21 cellular contexts compared by ENCODE assay signal in genomic region chr1:170513138-170513537, GRCh38.
"Had no signal": no experiment of that assay in that cellular context is flagged by ENCODE, and none has a peak within 500 bp of the region (broad histone marks: within the 10 kb centered on the region; RNA-seq: fewer than 3 reads in every experiment).

No MANE protein-coding gene starts in this region.

- H3K4me3 Mint-ChIP-seq: activated CD4-positive, alpha-beta memory T cell treated with anti-CD3 and anti-CD28 coated beads for 36 hours; activated CD4-positive, alpha-beta T cell treated with anti-CD3 and anti-CD28 coated beads for 36 hours; activated CD8-positive, alpha-beta memory T cell treated with anti-CD3 and anti-CD28 coated beads, Interleukin-2, amount 10 ng/mL, durations not matched to agents 7 days and 5 days; neural crest cell; stimulated activated naive CD8-positive, alpha-beta T cell treated with anti-CD3 and anti-CD28 coated beads, Interleukin-15, amount 100 ng/mL, for 72 hours had no signal

- ATAC-seq: activated CD4-positive, alpha-beta T cell treated with anti-CD3 and anti-CD28 coated beads for 36 hours; activated CD8-positive, alpha-beta memory T cell treated with anti-CD3 and anti-CD28 coated beads, Interleukin-2, amount 10 ng/mL, durations not matched to agents 7 days and 5 days; gastrocnemius medialis; heart right ventricle; psoas muscle; stimulated activated naive CD8-positive, alpha-beta T cell treated with anti-CD3 and anti-CD28 coated beads, Interleukin-15, amount 100 ng/mL, for 72 hours had no signal

- H3K27me3 ChIP-seq: cardiac muscle cell, dorsolateral prefrontal cortex, gastrocnemius medialis, heart right ventricle, sigmoid colon, upper lobe of left lung had no signal

- H3K27me3 Mint-ChIP-seq: activated CD8-positive, alpha-beta memory T cell treated with anti-CD3 and anti-CD28 coated beads, Interleukin-2, amount 10 ng/mL, durations not matched to agents 7 days and 5 days; stimulated activated naive CD8-positive, alpha-beta T cell treated with anti-CD3 and anti-CD28 coated beads, Interleukin-15, amount 100 ng/mL, for 72 hours had no signal

- H3K36me3 ChIP-seq: cardiac muscle cell, gastrocnemius medialis, heart right ventricle, sigmoid colon, spleen, upper lobe of left lung, WERI-Rb-1 had no signal

- H3K27ac ChIP-seq: cardiac muscle cell, dorsolateral prefrontal cortex, gastrocnemius medialis, heart right ventricle, psoas muscle, sigmoid colon, spleen, upper lobe of left lung, WERI-Rb-1 had no signal

- H3K27ac Mint-ChIP-seq: activated CD4-positive, alpha-beta memory T cell treated with anti-CD3 and anti-CD28 coated beads for 36 hours; activated CD4-positive, alpha-beta T cell treated with anti-CD3 and anti-CD28 coated beads for 36 hours; activated CD8-positive, alpha-beta memory T cell treated with anti-CD3 and anti-CD28 coated beads, Interleukin-2, amount 10 ng/mL, durations not matched to agents 7 days and 5 days; stimulated activated naive CD8-positive, alpha-beta T cell treated with anti-CD3 and anti-CD28 coated beads, Interleukin-15, amount 100 ng/mL, for 72 hours had no signal

- H3K36me3 Mint-ChIP-seq: activated CD4-positive, alpha-beta memory T cell treated with anti-CD3 and anti-CD28 coated beads for 36 hours; activated CD8-positive, alpha-beta memory T cell treated with anti-CD3 and anti-CD28 coated beads, Interleukin-2, amount 10 ng/mL, durations not matched to agents 7 days and 5 days had no signal

- H3K4me3 ChIP-seq: cardiac muscle cell, dorsolateral prefrontal cortex, gastrocnemius medialis, heart right ventricle, lung, psoas muscle, sigmoid colon, spleen, upper lobe of left lung had no signal

- H3K4me1 ChIP-seq: gastrocnemius medialis, heart right ventricle, psoas muscle, sigmoid colon, spleen, upper lobe of left lung had no signal

- DNase-seq: activated CD4-positive, alpha-beta memory T cell treated with anti-CD3 and anti-CD28 coated beads for 36 hours; activated CD4-positive, alpha-beta T cell treated with anti-CD3 and anti-CD28 coated beads for 36 hours; activated CD8-positive, alpha-beta memory T cell treated with anti-CD3 and anti-CD28 coated beads, Interleukin-2, amount 10 ng/mL, durations not matched to agents 7 days and 5 days; activated effector memory CD4-positive, alpha-beta T cell treated with Interleukin-2 at 50 U/mL for 16 hours; activated naive CD4-positive, alpha-beta T cell treated with anti-CD3 and anti-CD28 coated beads, Interleukin-2, amount 50 U/mL, for 16 hours; activated T-cell treated with anti-CD3 and anti-CD28 coated beads, Interleukin-2, amount 50 U/mL, for 1 hour; dorsolateral prefrontal cortex; erythroblast; gastrocnemius medialis; heart right ventricle; islet precursor cell; midbrain; psoas muscle; sigmoid colon; spleen; stimulated activated naive CD8-positive, alpha-beta T cell treated with anti-CD3 and anti-CD28 coated beads, Interleukin-15, amount 100 ng/mL, for 72 hours; upper lobe of left lung; WERI-Rb-1 had no signal

- H3K9me3 Mint-ChIP-seq: activated CD4-positive, alpha-beta memory T cell treated with anti-CD3 and anti-CD28 coated beads for 36 hours; neural crest cell; stimulated activated naive CD8-positive, alpha-beta T cell treated with anti-CD3 and anti-CD28 coated beads, Interleukin-15, amount 100 ng/mL, for 72 hours had no signal

- H3K4me1 Mint-ChIP-seq: activated CD4-positive, alpha-beta T cell treated with anti-CD3 and anti-CD28 coated beads for 36 hours; stimulated activated naive CD8-positive, alpha-beta T cell treated with anti-CD3 and anti-CD28 coated beads, Interleukin-15, amount 100 ng/mL, for 72 hours had no signal
